Comparison of ENCODE assay signal across 8 cellular contexts in genomic region chr6:123802697-123803455, GRCh38. TPM values are rescaled to one million over a fixed set of nuclear protein-coding genes. Genes with fewer than 3 reads are reported as not detected.
DNase-seq lines count a peak whose midpoint lies in the region; ATAC-seq and TF ChIP-seq lines count a peak whose summit lies in the region.

No MANE protein-coding gene starts in this region.

- DNase-seq in DMS79 treated with DMSO at 0.1 percent for 48 hours (lab: John Stamatoyannopoulos, UW) (peak; percentile 85), KBM-7 (peak; percentile 75), foreskin fibroblast (peak; percentile 50 to 88), stromal cell of bone marrow (ENCODE audit: low read depth) (peak; percentile 49)
- DNase-seq in activated effector memory CD4-positive, alpha-beta T cell treated with anti-CD3 and anti-CD28 coated beads, Interleukin-2, amount 50 U/mL, for 16 hours = peak; percentile 81

- TF ChIP-seq CTCF in foreskin fibroblast (IDR thresholded peaks at IDR 0.05; ENCODE audit: low read depth, low read length) = peak; percentile 93
- peak; percentile 93 to 98 (median 94) for TF ChIP-seq CTCF in nephron (IDR thresholded peaks at IDR 0.05; ENCODE audit: unreplicated experiment in 3 of 3)

- ATAC-seq in GM21737 (IDR thresholded peaks at IDR 0.05; ENCODE audit: unreplicated experiment) = peak; percentile 91

- no peaks in the 10 kb centered on the region for H3K9me3 Mint-ChIP-seq in nephron

- H3K27ac Mint-ChIP-seq in nephron = peak overlapping the region; percentile 12 to 58 (median 18)

- in situ Hi-C loops in KBM-7 (cut with MboI; ENCODE audit: low pct_unique_long_range_greater_than_20kb, low sequenced_read_pairs) = no loop called here

- H3K4me3 ChIP-seq in foreskin fibroblast (ENCODE audit: low read depth in 1 of 2, low read length in 2 of 2) = peak overlapping the region; percentile 33 to 47

- peaks cover 5% of the 10 kb centered on the region for H3K4me1 Mint-ChIP-seq in nephron

- peaks cover 34% of the 10 kb centered on the region for H3K27me3 Mint-ChIP-seq in nephron (ENCODE audit: low read depth)

- H3K36me3 Mint-ChIP-seq in nephron (ENCODE audit: low read depth) = no peaks in the 10 kb centered on the region

- peak overlapping the region; percentile 92 to 94 (median 93) for H3K4me3 Mint-ChIP-seq in nephron

TF ChIP-seq in PFSK-1, 5 proteins besides CTCF, POLR2A, EP300 and RAD21:
- TF ChIP-seq FOXP2 (optimal IDR thresholded peaks at IDR 0.05; ENCODE audit: borderline replicate concordance, extremely low read depth, extremely low read length, insufficient read depth) (peak; percentile 52), POLR2AphosphoS5 (IDR thresholded peaks at IDR 0.05; ENCODE audit: low read depth, low read length) (no peak), TAF1 (IDR thresholded peaks at IDR 0.05; ENCODE audit: borderline replicate concordance, insufficient read depth, low read length) (no peak)

RNA-seq across cellular contexts. Expression of gene NKAIN2, which starts 0.8 kb away (rescaled TPM):
- polyA plus RNA-seq in PFSK-1 (2012; ENCODE audit: insufficient read length, low read depth) = not detected

Comparison
In these comparisons a context has a peak if more than half of its experiments do, and no peak if none do; other contexts are left out.
1. Peak in every context shown above with its lines: DNase-seq, ATAC-seq and H3K4me3 ChIP-seq.